In the genomic region with DNA sequence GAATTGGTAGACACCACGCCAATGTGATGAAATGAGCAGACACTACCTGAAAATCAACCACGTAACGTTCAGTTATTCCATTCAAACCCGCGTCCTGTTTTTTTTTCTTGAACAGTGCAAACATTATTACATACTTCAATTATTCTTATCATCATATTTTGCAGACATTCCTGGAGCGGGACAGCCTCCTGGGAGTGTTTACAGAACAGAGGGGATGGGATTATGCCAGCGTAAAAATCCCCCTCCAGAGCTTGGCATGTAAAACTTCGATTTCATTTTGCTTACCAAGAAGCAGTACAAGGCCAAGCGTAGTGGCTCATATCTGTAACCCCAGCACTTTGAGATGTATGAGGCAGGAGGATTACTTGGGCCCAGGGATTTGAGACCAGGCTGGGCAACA, we compare ENCODE assay signal across 4 cellular contexts.
"Had no signal": no experiment of that assay in that cellular context is flagged by ENCODE, and none has a peak within 500 bp of the region (broad histone marks: within the 10 kb centered on the region; RNA-seq: fewer than 3 reads in every experiment).

No MANE protein-coding gene starts in this region.

- ATAC-seq: GM23338 had no signal

- H3K4me3 Mint-ChIP-seq: GM23338, H9 had no signal

- H3K4me2 ChIP-seq: GM23338 had no signal

- H3K4me3 ChIP-seq: GM23338 had no signal

- DNase-seq: H9, HCEC 1CT, IMR-90 had no signal
